Comparison of ENCODE assay signal across 17 cellular contexts in the genomic region with DNA sequence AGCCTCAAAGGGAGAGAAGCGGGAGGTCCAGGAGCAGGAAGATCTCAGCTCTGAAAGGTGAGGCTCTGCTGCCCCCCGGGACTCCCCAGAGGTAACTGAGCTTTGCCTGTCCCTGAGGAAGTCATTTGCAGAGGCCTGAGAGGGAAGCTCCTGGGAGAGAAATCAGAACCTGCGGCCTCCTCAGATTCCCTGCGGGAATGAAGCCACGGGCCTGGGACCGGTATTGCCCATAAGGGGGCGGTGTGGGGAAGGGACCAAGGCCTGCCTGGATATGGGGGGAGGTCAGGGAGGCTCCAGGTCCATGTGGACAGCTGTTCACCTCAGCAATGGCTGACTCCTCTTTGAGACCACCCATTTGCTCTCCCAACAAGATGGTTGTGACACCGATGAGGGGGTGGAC. TPM values are rescaled to one million over a fixed set of nuclear protein-coding genes. Genes with fewer than 3 reads are reported as not detected.
DNase-seq lines count a peak whose midpoint lies in the region; ATAC-seq and TF ChIP-seq lines count a peak whose summit lies in the region.
"Had no signal": no experiment of that assay in that cellular context is flagged by ENCODE, and none has a peak within 500 bp of the region (broad histone marks: within the 10 kb centered on the region; RNA-seq: fewer than 3 reads in every experiment).

No MANE protein-coding gene starts in this region.

- peak; percentile 36 for DNase-seq in activated CD8-positive, alpha-beta memory T cell treated with anti-CD3 and anti-CD28 coated beads, Interleukin-2, amount 50 U/mL, for 48 hours
- no peak for DNase-seq in activated CD8-positive, alpha-beta memory T cell treated with anti-CD3 and anti-CD28 coated beads, Interleukin-2, amount 50 U/mL, for 4 hours
- DNase-seq in PC-3 (no peak), fibroblast of villous mesenchyme (ENCODE audit: low read depth) (no peak), type B pancreatic cell (ENCODE audit: extremely low spot score, unreplicated experiment) (peak; percentile 67), NCI-H2227 (lab: John Stamatoyannopoulos, UW; ENCODE audit: unreplicated experiment) (no peak)
- DNase-seq: activated CD4-positive, alpha-beta T cell treated with anti-CD3 and anti-CD28 coated beads for 36 hours; activated gamma-delta T cell; central memory CD4-positive, alpha-beta T cell; naive B cell; NCI-H1436; NCI-H774; tibial artery had no signal

- H3K9ac ChIP-seq in PC-3 (ENCODE audit: low read length), result no peak overlapping the region

- BruUV-seq in PC-3 (replicated peaks; lab: Mats Ljungman, UMichigan), result no TSS peak

- H3K4me3 ChIP-seq in PC-3 (ENCODE audit: low read length) (no peak overlapping the region), fibroblast of villous mesenchyme (ENCODE audit: low read depth, low read length) (no peak overlapping the region)
- H3K4me3 ChIP-seq: tibial artery had no signal

- H3K27me3 Mint-ChIP-seq in type B pancreatic cell, result no peaks in the 10 kb centered on the region
- H3K27me3 Mint-ChIP-seq: activated CD4-positive, alpha-beta T cell treated with anti-CD3 and anti-CD28 coated beads for 36 hours had no signal

- no peak overlapping the region for H3K4me2 ChIP-seq in PC-3 (ENCODE audit: low read length)

- no peak overlapping the region for H3K27ac ChIP-seq in PC-3 (ENCODE audit: low read length)
- H3K27ac ChIP-seq: tibial artery had no signal

- ATAC-seq in PC-3, result no peak
- ATAC-seq in HG03159 (IDR thresholded peaks at IDR 0.05; ENCODE audit: unreplicated experiment), result no peak
- ATAC-seq in GM19328 (IDR thresholded peaks at IDR 0.05; ENCODE audit: unreplicated experiment), result no peak
- ATAC-seq: activated CD4-positive, alpha-beta T cell treated with anti-CD3 and anti-CD28 coated beads for 36 hours had no signal

- H4K20me1 ChIP-seq in PC-3 (ENCODE audit: low read length), result no peaks in the 10 kb centered on the region

- no peak overlapping the region for H2AFZ ChIP-seq in PC-3 (ENCODE audit: low read length)

- no peaks in the 10 kb centered on the region for H3K9me3 Mint-ChIP-seq in type B pancreatic cell
- H3K9me3 Mint-ChIP-seq: naive B cell had no signal

- peak; percentile 32 for TF ChIP-seq CTCF in PC-3 (conservative IDR thresholded peaks at IDR 0.05; ENCODE audit: low read depth, low read length)
- peak; percentile 23 for TF ChIP-seq CTCF in fibroblast of villous mesenchyme (IDR thresholded peaks at IDR 0.05; ENCODE audit: insufficient read depth, low read depth, low read length)
- TF ChIP-seq CTCF in type B pancreatic cell (conservative IDR thresholded peaks at IDR 0.05), result peak; percentile 36

- no peaks in the 10 kb centered on the region for H3K9me3 ChIP-seq in PC-3 (ENCODE audit: low read length)
- H3K9me3 ChIP-seq: tibial artery had no signal

- no peak overlapping the region for H3K4me3 Mint-ChIP-seq in type B pancreatic cell
- H3K4me3 Mint-ChIP-seq: activated CD4-positive, alpha-beta T cell treated with anti-CD3 and anti-CD28 coated beads for 36 hours; naive B cell had no signal

- H3K4me1 Mint-ChIP-seq in type B pancreatic cell (ENCODE audit: unreplicated experiment), result peaks cover 3% of the 10 kb centered on the region

- no peaks in the 10 kb centered on the region for H3F3A ChIP-seq in PC-3 (ENCODE audit: low read length, unreplicated experiment)

- intact Hi-C loops in PC-3 (cut with micrococcal nuclease), result no loop called here

- peaks cover 4% of the 10 kb centered on the region; the same call in 1 of the 2 replicates for H3K4me1 ChIP-seq in PC-3 (ENCODE audit: insufficient read depth, low read length)
- H3K4me1 ChIP-seq: tibial artery had no signal

- no peak overlapping the region for H3K27ac Mint-ChIP-seq in type B pancreatic cell
- H3K27ac Mint-ChIP-seq: activated CD4-positive, alpha-beta T cell treated with anti-CD3 and anti-CD28 coated beads for 36 hours; naive B cell had no signal

- H3K36me3 ChIP-seq in PC-3 (ENCODE audit: low read depth, low read length), result no peaks in the 10 kb centered on the region
- H3K36me3 ChIP-seq: tibial artery had no signal

- no peaks in the 10 kb centered on the region for H3K9me2 ChIP-seq in PC-3 (replicated peaks; ENCODE audit: low read length)

- CTCF ChIA-PET in PC-3 (lab: Charles Lee), result no interaction called here

- H3K27me3 ChIP-seq in PC-3 (ENCODE audit: low read length), result no peaks in the 10 kb centered on the region
- H3K27me3 ChIP-seq: tibial artery had no signal

- POLR2A ChIA-PET in PC-3 (lab: Charles Lee; ENCODE audit: unreplicated experiment), result no interaction called here

- no peaks in the 10 kb centered on the region for H3K36me3 Mint-ChIP-seq in type B pancreatic cell
- H3K36me3 Mint-ChIP-seq: naive B cell had no signal

- H3K79me2 ChIP-seq in PC-3 (ENCODE audit: low read length), result no peaks in the 10 kb centered on the region

RNA-seq across cellular contexts. Expression of gene SPATA31E1, which starts 1.3 kb away (rescaled TPM):
- 0.04 TPM in 1 of 2 replicates, not detected in the other for total RNA-seq in PC-3 (2014; rRNA removed)
- total RNA-seq in fibroblast of villous mesenchyme, result not detected in 2 replicates
- not detected in 2 replicates for total RNA-seq in type B pancreatic cell (ENCODE audit: low replicate concordance)
- total RNA-seq: activated CD4-positive, alpha-beta T cell treated with anti-CD3 and anti-CD28 coated beads for 36 hours; fibroblast of lung; G401 had no signal

RNA-seq across cellular contexts. Expression of gene SPATA31C1, which starts 33.8 kb away (rescaled TPM):
- not detected in 2 replicates for total RNA-seq in PC-3 (2014; rRNA removed)
- total RNA-seq in fibroblast of villous mesenchyme, result not detected in 2 replicates
- 0.07 TPM in 1 of 2 replicates, not detected in the other for total RNA-seq in type B pancreatic cell (ENCODE audit: low replicate concordance)
- total RNA-seq: activated CD4-positive, alpha-beta T cell treated with anti-CD3 and anti-CD28 coated beads for 36 hours; fibroblast of lung; G401 had no signal

Comparison
In these comparisons a context has a peak if more than half of its experiments do, and no peak if none do; other contexts are left out.
1. DNase-seq: peak in activated CD8-positive, alpha-beta memory T cell treated with anti-CD3 and anti-CD28 coated beads, Interleukin-2, amount 50 U/mL, for 48 hours (single experiment) and type B pancreatic cell (single experiment); none in activated CD8-positive, alpha-beta memory T cell treated with anti-CD3 and anti-CD28 coated beads, Interleukin-2, amount 50 U/mL, for 4 hours (single experiment), PC-3 (single experiment), fibroblast of villous mesenchyme (single experiment) and NCI-H2227 (single experiment).
2. Peak in every context shown above with its lines, with median percentiles within 50 percentile points of each other: CTCF ChIP-seq.